In the genomic region with DNA sequence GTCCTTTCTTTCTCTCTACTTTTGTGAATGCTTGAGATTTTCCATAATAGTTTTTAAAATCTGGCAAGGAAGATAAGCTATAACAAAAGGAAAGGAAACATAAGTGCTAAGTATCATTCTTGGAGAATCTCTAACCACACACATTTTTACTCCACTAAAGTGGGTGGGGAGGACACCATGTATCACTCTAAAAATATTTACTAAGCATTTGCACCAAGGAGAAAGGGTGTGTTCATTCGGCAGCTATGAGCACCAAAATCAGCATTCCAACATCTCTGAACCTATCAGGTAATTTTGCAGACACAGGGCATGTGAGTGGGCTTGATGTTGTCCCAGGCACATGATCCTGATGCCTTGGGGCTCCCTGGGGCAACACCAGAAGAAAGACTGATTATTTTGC, we compare ENCODE assay signal across 14 cellular contexts. TPM values are rescaled to one million over a fixed set of nuclear protein-coding genes. Genes with fewer than 3 reads are reported as not detected.
DNase-seq lines count a peak whose midpoint lies in the region; ATAC-seq and TF ChIP-seq lines count a peak whose summit lies in the region.
"Had no signal": no experiment of that assay in that cellular context is flagged by ENCODE, and none has a peak within 500 bp of the region (broad histone marks: within the 10 kb centered on the region; RNA-seq: fewer than 3 reads in every experiment).

No MANE protein-coding gene starts in this region.

- peak overlapping the region; percentile 48 for H3K27ac Mint-ChIP-seq in activated CD4-positive, alpha-beta T cell treated with anti-CD3 and anti-CD28 coated beads, Interleukin-2, amount 10 ng/mL, durations not matched to agents 7 days and 5 days
- H3K27ac Mint-ChIP-seq: dendritic cell treated with granulocyte-macrophage colony-stimulating factor and Interleukin-4, amounts not matched to agents 40 ng/mL and 50 ng/mL, for 4 days; mesothelial cell of epicardium had no signal

- no peaks in the 10 kb centered on the region for H3K27me3 Mint-ChIP-seq in activated CD4-positive, alpha-beta T cell treated with anti-CD3 and anti-CD28 coated beads, Interleukin-2, amount 10 ng/mL, durations not matched to agents 7 days and 5 days
- H3K27me3 Mint-ChIP-seq: dendritic cell treated with granulocyte-macrophage colony-stimulating factor and Interleukin-4, amounts not matched to agents 40 ng/mL and 50 ng/mL, for 4 days had no signal

- H3K36me3 ChIP-seq in skeletal muscle satellite cell (ENCODE audit: insufficient read depth, low read length): peaks cover 27% of the 10 kb centered on the region

- DNase-seq in activated CD4-positive, alpha-beta T cell treated with anti-CD3 and anti-CD28 coated beads, Interleukin-2, amount 10 ng/mL, durations not matched to agents 7 days and 5 days: no peak
- DNase-seq in activated CD4-positive, alpha-beta T cell treated with anti-CD3 and anti-CD28 coated beads for 1 hour: no peak
- DNase-seq in RPMI7951 (ENCODE audit: low read depth) (peak; percentile 31), epithelial cell of esophagus (ENCODE audit: low read depth) (peak; percentile 63), hypothalamus (lab: John Stamatoyannopoulos, UW) (no peak), substantia nigra (lab: John Stamatoyannopoulos, UW) (no peak)
- DNase-seq: activated T-cell treated with anti-CD3 and anti-CD28 coated beads, Interleukin-2, amount 50 U/mL, for 48 hours; NCI-H1048; right cardiac atrium; upper lobe of right lung had no signal

- peaks cover 63% of the 10 kb centered on the region for H3K4me1 Mint-ChIP-seq in activated CD4-positive, alpha-beta T cell treated with anti-CD3 and anti-CD28 coated beads, Interleukin-2, amount 10 ng/mL, durations not matched to agents 7 days and 5 days

- H3K27ac ChIP-seq in substantia nigra (ENCODE audit: low read depth, low read length, poor library complexity, severe bottlenecking): no peak overlapping the region
- H3K27ac ChIP-seq: upper lobe of right lung had no signal

- H3K4me3 ChIP-seq in epithelial cell of esophagus (ENCODE audit: low read length) (no peak overlapping the region), skeletal muscle satellite cell (ENCODE audit: low read length) (no peak overlapping the region)
- H3K4me3 ChIP-seq: upper lobe of right lung had no signal

- no peak overlapping the region for H3K4me3 Mint-ChIP-seq in activated CD4-positive, alpha-beta T cell treated with anti-CD3 and anti-CD28 coated beads, Interleukin-2, amount 10 ng/mL, durations not matched to agents 7 days and 5 days
- H3K4me3 Mint-ChIP-seq: dendritic cell treated with granulocyte-macrophage colony-stimulating factor and Interleukin-4, amounts not matched to agents 40 ng/mL and 50 ng/mL, for 4 days; mesothelial cell of epicardium had no signal

- H3K27me3 ChIP-seq in skeletal muscle satellite cell (ENCODE audit: control insufficient read depth, insufficient read depth, low read length): no peaks in the 10 kb centered on the region
- H3K27me3 ChIP-seq: upper lobe of right lung had no signal

- H3K36me3 Mint-ChIP-seq in activated CD4-positive, alpha-beta T cell treated with anti-CD3 and anti-CD28 coated beads, Interleukin-2, amount 10 ng/mL, durations not matched to agents 7 days and 5 days (ENCODE audit: low read depth): peaks cover 59% of the 10 kb centered on the region

- peaks cover 36% of the 10 kb centered on the region for H3K4me1 ChIP-seq in skeletal muscle satellite cell (ENCODE audit: control insufficient read depth, insufficient read depth, low read length)

- peak overlapping the region; percentile 60 for H3K4me2 ChIP-seq in skeletal muscle satellite cell (ENCODE audit: low read length)

- H3K9ac ChIP-seq in skeletal muscle satellite cell (ENCODE audit: low read depth, low read length): peak overlapping the region; percentile 69

- ATAC-seq in HG03378 (IDR thresholded peaks at IDR 0.05; ENCODE audit: unreplicated experiment): no peak
- ATAC-seq: upper lobe of right lung had no signal

- POLR2A ChIA-PET in activated CD4-positive, alpha-beta T cell treated with anti-CD3 and anti-CD28 coated beads, Interleukin-2, amount 10 ng/mL, durations not matched to agents 7 days and 5 days (lab: Charles Lee): interaction anchor here (0.5 kb wide), 1 partner anchor 270 kb away, joined by 5 read pairs; no protein-coding TSS in a partner anchor

- H3K9me3 ChIP-seq in skeletal muscle satellite cell (replicated peaks; ENCODE audit: low read length): no peaks in the 10 kb centered on the region
- H3K9me3 ChIP-seq: upper lobe of right lung had no signal

- H3K9me3 Mint-ChIP-seq in activated CD4-positive, alpha-beta T cell treated with anti-CD3 and anti-CD28 coated beads, Interleukin-2, amount 10 ng/mL, durations not matched to agents 7 days and 5 days: no peaks in the 10 kb centered on the region
- H3K9me3 Mint-ChIP-seq: dendritic cell treated with granulocyte-macrophage colony-stimulating factor and Interleukin-4, amounts not matched to agents 40 ng/mL and 50 ng/mL, for 4 days; mesothelial cell of epicardium had no signal

- CTCF ChIA-PET in activated CD4-positive, alpha-beta T cell treated with anti-CD3 and anti-CD28 coated beads, Interleukin-2, amount 10 ng/mL, durations not matched to agents 7 days and 5 days (lab: Charles Lee): interaction anchor here (0.6 kb wide), 1 partner anchor 10 kb away, joined by 3 read pairs; no protein-coding TSS in a partner anchor

- no peak for TF ChIP-seq CTCF in epithelial cell of esophagus (IDR thresholded peaks at IDR 0.05; ENCODE audit: insufficient read depth, low read depth, low read length, missing control alignments)

RNA-seq across cellular contexts. Expression of gene B4GALT4, which starts 5.5 kb away (rescaled TPM):
- 10 to 100 TPM; 16.1 to 16.5 TPM for total RNA-seq in activated CD4-positive, alpha-beta T cell treated with anti-CD3 and anti-CD28 coated beads, Interleukin-2, amount 10 ng/mL, durations not matched to agents 7 days and 5 days
- total RNA-seq in RPMI7951 (2014; rRNA removed; shearing (Covaris generic)): 19.2 and 20.3 TPM in 2 replicates
- 15.5 and 16.2 TPM in 2 replicates for total RNA-seq in skeletal muscle satellite cell (2012; rRNA removed)

RNA-seq across cellular contexts. Expression of gene ARHGAP31, which starts 59.0 kb away (rescaled TPM):
- 1 to 10 TPM; 2.0 to 2.4 TPM for total RNA-seq in activated CD4-positive, alpha-beta T cell treated with anti-CD3 and anti-CD28 coated beads, Interleukin-2, amount 10 ng/mL, durations not matched to agents 7 days and 5 days
- 4.2 and 4.7 TPM in 2 replicates for total RNA-seq in RPMI7951 (2014; rRNA removed; shearing (Covaris generic))
- total RNA-seq in skeletal muscle satellite cell (2012; rRNA removed): 5.9 and 6.1 TPM in 2 replicates

Comparison
In these comparisons a context has a peak if more than half of its experiments do, and no peak if none do; other contexts are left out.
1. DNase-seq: peak in RPMI7951 (single experiment) and epithelial cell of esophagus (single experiment); none in activated CD4-positive, alpha-beta T cell treated with anti-CD3 and anti-CD28 coated beads, Interleukin-2, amount 10 ng/mL, durations not matched to agents 7 days and 5 days (single experiment), activated CD4-positive, alpha-beta T cell treated with anti-CD3 and anti-CD28 coated beads for 1 hour (single experiment), hypothalamus (0 of 51) and substantia nigra (0 of 49).